1 cellular context compared by ENCODE assay signal in genomic region chr4:6087669-6088068, GRCh38.
TF ChIP-seq lines count a peak whose summit lies in the region.

No MANE protein-coding gene starts in this region.

TF ChIP-seq in GM23338, 12 proteins besides CTCF, POLR2A, EP300 and RAD21 (continued from another document):
- TF ChIP-seq ZNF462 (CRISPR knock-in tag; IDR thresholded peaks at IDR 0.05), result no peak
